1 cellular context compared by ENCODE assay signal in genomic region chr13:113832204-113832603, GRCh38.
TF ChIP-seq lines count a peak whose summit lies in the region.

No MANE protein-coding gene starts in this region.

TF ChIP-seq in liver, 16 proteins besides CTCF, POLR2A, EP300 and RAD21 (continued from another document):
- TF ChIP-seq ZBTB33 (IDR thresholded peaks at IDR 0.05) (no peak), JUND (IDR thresholded peaks at IDR 0.05) (peak in 1 of 2 donors; percentile 97), NR2F2 (IDR thresholded peaks at IDR 0.05) (no peak)
